ENCODE assay signal across 28 cellular contexts in genomic region chr22:45869448-45869847, GRCh38.
"Had no signal": no experiment of that assay in that cellular context is flagged by ENCODE, and none has a peak within 500 bp of the region (broad histone marks: within the 10 kb centered on the region; RNA-seq: fewer than 3 reads in every experiment).

No MANE protein-coding gene starts in this region.

- ATAC-seq: effector memory CD8-positive, alpha-beta T cell; heart right ventricle; left ventricle myocardium superior; psoas muscle; right lobe of liver; stimulated activated naive CD8-positive, alpha-beta T cell treated with anti-CD3 and anti-CD28 coated beads, Interleukin-15, amount 100 ng/mL, for 72 hours had no signal

- H3K36me3 ChIP-seq: colonic mucosa, esophagus squamous epithelium, heart right ventricle, neural progenitor cell, right lobe of liver, thyroid gland, upper lobe of left lung had no signal

- H3K9me3 ChIP-seq: colonic mucosa, thyroid gland had no signal

- H3K4me1 ChIP-seq: colonic mucosa had no signal

- FAIRE-seq: endometrium, islet of Langerhans, small intestine, urothelium cell line had no signal

- H3K4me3 ChIP-seq: colonic mucosa, esophagus squamous epithelium, heart right ventricle, lung, neural progenitor cell, psoas muscle, right lobe of liver, thyroid gland, upper lobe of left lung had no signal

- DNase-seq: dermis blood vessel endothelial cell; effector memory CD8-positive, alpha-beta T cell; erythroblast; esophagus squamous epithelium; foreskin melanocyte; glutamatergic neuron; heart right ventricle; hippocampal formation; left ventricle myocardium superior; nucleus accumbens; psoas muscle; retina; right lobe of liver; small intestine; stimulated activated CD4-positive, alpha-beta T cell treated with anti-CD3 and anti-CD28 coated beads, Interleukin-12 subunit alpha, Interleukin-12 subunit beta, amount 100 ng/mL, for 4 hours; stimulated activated CD4-positive, alpha-beta T cell treated with anti-CD3 and anti-CD28 coated beads, Interleukin-1b, Interleukin-23, amount 100 ng/mL, for 48 hours; stimulated activated CD4-positive, alpha-beta T cell treated with anti-CD3 and anti-CD28 coated beads, Interleukin-4, amount 100 ng/mL, for 1 hour; stimulated activated CD8-positive, alpha-beta memory T cell treated with anti-CD3 and anti-CD28 coated beads, Interleukin-4, amount 100 ng/mL, for 48 hours; stimulated activated naive CD4-positive, alpha-beta T cell; stimulated activated naive CD8-positive, alpha-beta T cell treated with anti-CD3 and anti-CD28 coated beads, Interleukin-15, amount 100 ng/mL, for 72 hours; thyroid gland had no signal

- H3K27me3 ChIP-seq: right lobe of liver, thyroid gland had no signal

- H3K9ac ChIP-seq: neural progenitor cell had no signal

- H3K27ac ChIP-seq: colonic mucosa, esophagus squamous epithelium, heart right ventricle, neural progenitor cell, psoas muscle, right lobe of liver, thyroid gland, upper lobe of left lung had no signal
